12 cellular contexts compared by ENCODE assay signal in genomic region chr4:139018501-139018900, GRCh38. TPM values are rescaled to one million over a fixed set of nuclear protein-coding genes. Genes with fewer than 3 reads are reported as not detected.
DNase-seq lines count a peak whose midpoint lies in the region; ATAC-seq, FAIRE-seq and TF ChIP-seq lines count a peak whose summit lies in the region.
"Had no signal": no experiment of that assay in that cellular context is flagged by ENCODE, and none has a peak within 500 bp of the region (broad histone marks: within the 10 kb centered on the region; RNA-seq: fewer than 3 reads in every experiment).

No MANE protein-coding gene starts in this region.

- peak overlapping the region; percentile 60 for H3K4me2 ChIP-seq in SK-N-SH
- peak overlapping the region; percentile 28 for H3K4me2 ChIP-seq in OCI-LY3 (ENCODE audit: low read length)
- peak overlapping the region; percentile 49 to 94 for H3K4me2 ChIP-seq in H1 (ENCODE audit: insufficient read depth in 1 of 2, low read depth in 2 of 2, low read length in 2 of 2)

- H2BK20ac ChIP-seq in H1 (ENCODE audit: low read length) = no peak overlapping the region

- ATAC-seq in SK-N-SH treated with all-trans-retinoic acid at 6 μM for 48 hours = no peak
- ATAC-seq: mucosa of descending colon had no signal

- peak overlapping the region; percentile 33 to 84; a peak in 3 of 4 replicates for H3K27ac ChIP-seq in SK-N-SH (ENCODE audit: low read depth in 2 of 2, low read length in 1 of 2)
- H3K27ac ChIP-seq in OCI-LY3 (ENCODE audit: low read length) = no peak overlapping the region
- no peak overlapping the region for H3K27ac ChIP-seq in H1 (ENCODE audit: low read depth, low read length)
- H3K27ac ChIP-seq: tibial nerve had no signal

- H4K20me1 ChIP-seq in SK-N-SH (ENCODE audit: insufficient read depth) = peaks cover 55% of the 10 kb centered on the region
- H4K20me1 ChIP-seq in OCI-LY3 (ENCODE audit: insufficient read depth, low read length) = peaks cover 50% of the 10 kb centered on the region
- peaks cover 2 to 16% of the 10 kb centered on the region in 2 experiments for H4K20me1 ChIP-seq in H1 (replicated peaks in 1 of 2; ENCODE audit: control insufficient read depth in 1 of 2, insufficient read depth in 2 of 2, low read length in 2 of 2)

- H3K79me2 ChIP-seq in SK-N-SH (ENCODE audit: insufficient read depth) (peaks cover 77% of the 10 kb centered on the region), OCI-LY3 (ENCODE audit: low read length) (peaks cover 79% of the 10 kb centered on the region), H1 (ENCODE audit: control insufficient read depth in 1 of 2, insufficient read depth in 2 of 2, low read length in 2 of 2) (peaks cover 18 to 67% of the 10 kb centered on the region in 2 experiments)

- no peak overlapping the region for H2AFZ ChIP-seq in SK-N-SH (ENCODE audit: low read depth)
- H2AFZ ChIP-seq in OCI-LY3 (ENCODE audit: low read depth, low read length) = no peak overlapping the region
- no peak overlapping the region for H2AFZ ChIP-seq in H1 (ENCODE audit: low read length)

- H3K18ac ChIP-seq in H1 (ENCODE audit: extremely low read depth, low read length) = no peak overlapping the region; the same call in 1 of the 2 replicates

- DNase-seq in SK-N-SH = no peak
- no peak for DNase-seq in H1 (ENCODE audit: low read depth in 1 of 2, low spot score in 2 of 2)
- DNase-seq in pons (ENCODE audit: low spot score) = peak; percentile 26
- DNase-seq in dedifferentiated amniotic fluid mesenchymal stem cell (ENCODE audit: extremely low spot score) = no peak
- DNase-seq in head of caudate nucleus = no peak
- no peak for DNase-seq in iPS-NIHi11 (ENCODE audit: low spot score)
- DNase-seq: activated effector memory CD4-positive, alpha-beta T cell treated with Interleukin-2 at 50 U/mL for 16 hours; mucosa of descending colon; stimulated activated CD4-positive, alpha-beta T cell treated with anti-CD3 and anti-CD28 coated beads, Interleukin-2, amount 100 ng/mL, for 48 hours had no signal

- no peak overlapping the region for H3K56ac ChIP-seq in H1 (replicated peaks; ENCODE audit: insufficient read length, low read depth, low read length)

- peaks cover 4% of the 10 kb centered on the region; the same call in 1 of the 2 replicates for H3K23me2 ChIP-seq in H1 (ENCODE audit: low read depth, low read length)

- H4K8ac ChIP-seq in H1 (ENCODE audit: extremely low read depth, insufficient read depth, low read length) = no peak overlapping the region

- H3K14ac ChIP-seq in H1 (ENCODE audit: insufficient read length) = no peak overlapping the region

- H3K9ac ChIP-seq in SK-N-SH = no peak overlapping the region
- no peak overlapping the region for H3K9ac ChIP-seq in OCI-LY3 (ENCODE audit: low read length)
- H3K9ac ChIP-seq in H1 (replicated peaks in 1 of 4; ENCODE audit: extremely low read depth in 1 of 4, low read depth in 3 of 4, low read length in 3 of 4) = no peak overlapping the region

- H3K4me3 ChIP-seq in SK-N-SH (ENCODE audit: low read depth in 2 of 2, low read length in 1 of 2) (peak overlapping the region in 1 of 2 experiments; percentile 10; a peak in 1 of 4 replicates), OCI-LY3 (ENCODE audit: low read length) (no peak overlapping the region), H1 (ENCODE audit: extremely low read depth in 1 of 4, insufficient read depth in 2 of 4, low read depth in 3 of 4, low read length in 4 of 4) (peak overlapping the region in 3 of 4 experiments; percentile 15 to 40 (median 17); a peak in 2 of 8 replicates)
- H3K4me3 ChIP-seq: mucosa of descending colon, tibial nerve had no signal

- TF ChIP-seq RAD21 in SK-N-SH (IDR thresholded peaks at IDR 0.05; ENCODE audit: low read length) = no peak
- no peak for TF ChIP-seq RAD21 in H1 (IDR thresholded peaks at IDR 0.05 in 1 of 2, conservative IDR thresholded peaks at IDR 0.05 in 1 of 2; ENCODE audit: low read depth in 2 of 2, low read length in 2 of 2)

- no peak overlapping the region for H3K23ac ChIP-seq in H1 (ENCODE audit: insufficient read length)

- H2BK5ac ChIP-seq in H1 (ENCODE audit: low read depth, low read length) = peak overlapping the region; percentile 42; the same call in 1 of the 2 replicates

- H4K5ac ChIP-seq in H1 (ENCODE audit: insufficient read length, low read depth, low read length) = no peak overlapping the region

- TF ChIP-seq CTCF in SK-N-SH (IDR thresholded peaks at IDR 0.05) (no peak), OCI-LY3 (IDR thresholded peaks at IDR 0.05; ENCODE audit: low read depth, low read length) (no peak), H1 (IDR thresholded peaks at IDR 0.05; ENCODE audit: control extremely low read depth in 1 of 3, insufficient read depth in 1 of 3, low read depth in 1 of 3, low read length in 3 of 3) (no peak)

- H3K9me3 ChIP-seq in SK-N-SH (no peaks in the 10 kb centered on the region), OCI-LY3 (ENCODE audit: insufficient read depth, low read length) (no peaks in the 10 kb centered on the region), H1 (ENCODE audit: insufficient read depth in 2 of 2, low read depth in 1 of 2, low read length in 1 of 2) (no peaks in the 10 kb centered on the region)
- H3K9me3 ChIP-seq: mucosa of descending colon, tibial nerve had no signal

- H3K36me3 ChIP-seq in SK-N-SH (replicated peaks in 1 of 2; ENCODE audit: control insufficient read depth in 1 of 2, insufficient read depth in 2 of 2, low read length in 1 of 2) = no peaks in the 10 kb centered on the region
- peaks cover 26% of the 10 kb centered on the region for H3K36me3 ChIP-seq in OCI-LY3 (replicated peaks; ENCODE audit: low read depth, low read length)
- H3K36me3 ChIP-seq in H1 (ENCODE audit: control insufficient read depth in 2 of 4, insufficient read depth in 4 of 4, low read length in 3 of 4) = no peaks in the 10 kb centered on the region; a peak in 2 of 8 replicates
- H3K36me3 ChIP-seq: tibial nerve had no signal

- peaks cover 30 to 33% of the 10 kb centered on the region in 2 experiments for H3K4me1 ChIP-seq in SK-N-SH (ENCODE audit: control insufficient read depth in 1 of 2, insufficient read depth in 2 of 2, low read depth in 1 of 2, low read length in 1 of 2)
- H3K4me1 ChIP-seq in OCI-LY3 (ENCODE audit: low read length) = peaks cover 25% of the 10 kb centered on the region
- H3K4me1 ChIP-seq in H1 (replicated peaks in 1 of 4; ENCODE audit: control insufficient read depth in 3 of 4, insufficient read depth in 4 of 4, low read length in 3 of 4) = peaks cover 17 to 31% (median 24%) of the 10 kb centered on the region in 4 experiments

- no peak overlapping the region for H2BK120ac ChIP-seq in H1 (replicated peaks; ENCODE audit: low read depth, low read length)

- H2BK12ac ChIP-seq in H1 (ENCODE audit: low read depth, low read length) = no peak overlapping the region

- H2BK15ac ChIP-seq in H1 (ENCODE audit: low read length) = no peak overlapping the region

- H4K91ac ChIP-seq in H1 (replicated peaks; ENCODE audit: insufficient read length, low read length) = no peak overlapping the region

- no peak for TF ChIP-seq POLR2A in H1 (IDR thresholded peaks at IDR 0.05; ENCODE audit: control extremely low read depth in 1 of 2, low read depth in 2 of 2, low read length in 2 of 2)

- H3K79me1 ChIP-seq in H1 (ENCODE audit: low read depth, low read length) = peaks cover 3% of the 10 kb centered on the region; the same call in 1 of the 2 replicates

- peaks cover 15% of the 10 kb centered on the region for H3F3A ChIP-seq in SK-N-SH (replicated peaks; ENCODE audit: insufficient read depth)

- POLR2A ChIA-PET in SK-N-SH (lab: Yijun Ruan, JAX) (interaction anchor here (0.9 to 1.0 kb wide), 2 partner anchors 10 to 12 kb away, joined by 3 read pairs; no protein-coding TSS in a partner anchor), H1 (lab: Charles Lee; ENCODE audit: partially characterized antibody) (interaction anchor here (0.7 to 5.4 kb wide), 6 partner anchors 10 to 159 kb away, joined by 3 to 39 read pairs (median 6); partner anchors contain the start of gene ELF2)

- H3K27me3 ChIP-seq in SK-N-SH (ENCODE audit: insufficient read depth) (no peaks in the 10 kb centered on the region), OCI-LY3 (ENCODE audit: low read depth, low read length) (no peaks in the 10 kb centered on the region), H1 (replicated peaks in 1 of 4; ENCODE audit: control insufficient read depth in 3 of 4, extremely low read depth in 1 of 4, insufficient read depth in 3 of 4, low read length in 3 of 4) (no peaks in the 10 kb centered on the region)
- H3K27me3 ChIP-seq: tibial nerve had no signal

- intact Hi-C loops in head of caudate nucleus (cut with DNase I) = no loop called here

- H3K9me2 ChIP-seq in SK-N-SH = no peaks in the 10 kb centered on the region

- no peak for FAIRE-seq in H1 (lab: Jason Lieb, UNC)

- TF ChIP-seq EP300 in SK-N-SH (IDR thresholded peaks at IDR 0.05; ENCODE audit: borderline replicate concordance in 1 of 2, low read depth in 1 of 2, low read length in 1 of 2) (no peak), H1 (IDR thresholded peaks at IDR 0.05; ENCODE audit: borderline replicate concordance in 1 of 2, low read depth in 2 of 2, low read length in 2 of 2) (no peak)

- no peak overlapping the region for H2AK5ac ChIP-seq in H1 (ENCODE audit: low read depth, low read length)

- H3K4ac ChIP-seq in H1 (replicated peaks; ENCODE audit: insufficient read length, low read depth, low read length) = no peak overlapping the region

- CTCF ChIA-PET in SK-N-SH (lab: Yijun Ruan, JAX) = interaction anchor here (0.9 to 3.8 kb wide), 5 partner anchors 12 to 149 kb away, joined by 3 to 61 read pairs (median 4); no protein-coding TSS in a partner anchor
- CTCF ChIA-PET in H1 (lab: Charles Lee; ENCODE audit: partially characterized antibody) = interaction anchor here (0.5 to 5.0 kb wide), 7 partner anchors 9 to 1055 kb away, joined by 3 to 39 read pairs (median 3); no protein-coding TSS in a partner anchor

TF ChIP-seq in SK-N-SH treated with all-trans-retinoic acid at 6 μM for 48 hours, 23 proteins besides CTCF, POLR2A, EP300 and RAD21 (continues in another document):
- TF ChIP-seq TOX (CRISPR knock-in tag; IDR thresholded peaks at IDR 0.05; ENCODE audit: borderline replicate concordance) (no peak), ISL1 (CRISPR knock-in tag; IDR thresholded peaks at IDR 0.05) (no peak)

TF ChIP-seq in H1, 55 proteins besides CTCF, POLR2A, EP300 and RAD21 (continues in another document):
- TF ChIP-seq BRCA1 (IDR thresholded peaks at IDR 0.05; ENCODE audit: low read depth, low read length) (no peak), SP2 (IDR thresholded peaks at IDR 0.05; ENCODE audit: low read length) (no peak)

RNA-seq across cellular contexts. Expression of gene NOCT, which starts 2.9 kb away (rescaled TPM):
- polyA plus RNA-seq in SK-N-SH (2012; rRNA removed) (3.8 TPM in 2 replicates), H1 (2011; rRNA removed) (10.4 and 11.4 TPM in 2 replicates)
- 2.5 and 2.9 TPM in 2 replicates for polyA plus RNA-seq in SK-N-SH (2012; cell fraction: cytosol; rRNA removed)
- 5.5 and 5.8 TPM in 2 replicates for polyA plus RNA-seq in SK-N-SH (2012; cell fraction: nucleus; rRNA removed)
- total RNA-seq in H1 (2021; fragmentation: NEBNext Ultra II Directional; extraction: Animal tissue kit (Norgen Biotek cat#: 25700)) = 44.3 and 45.5 TPM in 2 replicates
- polyA plus RNA-seq in H1 (2011; cell fraction: cytosol; rRNA removed) = 7.9 TPM
- 13.5 TPM for polyA plus RNA-seq in H1 (2011; cell fraction: nucleus; rRNA removed)
- polyA plus RNA-seq in H1 (2012, experiment 1 of 2) = 21.8 to 28.6 TPM (median 24.9 TPM) in 4 replicates
- 19.7 TPM for polyA plus RNA-seq in H1 (2012, experiment 2 of 2)
- 26.3 TPM for polyA plus RNA-seq in H1 (2013, experiment 1 of 2)
- polyA plus RNA-seq in H1 (2013, experiment 2 of 2) = 27.4 TPM
- 46.6 and 57.1 TPM in 2 replicates for polyA minus RNA-seq in H1 (2011; rRNA and poly(A)+ RNA removed)
- 32.1 TPM for polyA minus RNA-seq in H1 (2011; cell fraction: cytosol; rRNA and poly(A)+ RNA removed)
- polyA minus RNA-seq in H1 (2011; cell fraction: nucleus; rRNA and poly(A)+ RNA removed) = 32.6 TPM

Comparison
In these comparisons a context has a peak if more than half of its experiments do, and no peak if none do; other contexts are left out.
1. H3K27ac ChIP-seq: peak in SK-N-SH (2 of 2); none in OCI-LY3 (single experiment) and H1 (single experiment).
2. Peak in every context shown above with its lines, with median percentiles within 50 percentile points of each other: H3K4me2 ChIP-seq.